ENCODE assay signal across 29 cellular contexts in genomic region chr7:125847706-125848105, GRCh38.
"Had no signal": no experiment of that assay in that cellular context is flagged by ENCODE, and none has a peak within 500 bp of the region (broad histone marks: within the 10 kb centered on the region; RNA-seq: fewer than 3 reads in every experiment).

No MANE protein-coding gene starts in this region.

- H3K79me2 ChIP-seq: hepatocyte had no signal

- ATAC-seq: activated CD8-positive, alpha-beta memory T cell treated with anti-CD3 and anti-CD28 coated beads, Interleukin-2, amount 10 ng/mL, durations not matched to agents 7 days and 5 days; activated CD8-positive, alpha-beta T cell treated with anti-CD3 and anti-CD28 coated beads for 36 hours; activated naive CD8-positive, alpha-beta T cell treated with anti-CD3 and anti-CD28 coated beads, Interleukin-2, amount 50 U/mL, for 24 hours; esophagus mucosa; left cardiac atrium; pancreas; psoas muscle had no signal

- H3K36me3 Mint-ChIP-seq: activated CD8-positive, alpha-beta memory T cell treated with anti-CD3 and anti-CD28 coated beads, Interleukin-2, amount 10 ng/mL, durations not matched to agents 7 days and 5 days had no signal

- H3K4me3 ChIP-seq: hepatocyte, pancreas, psoas muscle, right atrium auricular region, stomach, suprapubic skin, transverse colon had no signal

- H3K4me1 Mint-ChIP-seq: activated CD4-positive, alpha-beta T cell treated with anti-CD3 and anti-CD28 coated beads, Interleukin-2, amount 10 ng/mL, durations not matched to agents 7 days and 5 days; activated CD8-positive, alpha-beta memory T cell treated with anti-CD3 and anti-CD28 coated beads, Interleukin-2, amount 10 ng/mL, durations not matched to agents 7 days and 5 days; activated naive CD8-positive, alpha-beta T cell treated with anti-CD3 and anti-CD28 coated beads, Interleukin-2, amount 50 U/mL, for 24 hours had no signal

- H3K27ac ChIP-seq: brain microvascular endothelial cell, hepatocyte, pancreas, psoas muscle, right atrium auricular region, stomach, suprapubic skin, transverse colon, VCaP had no signal

- H3K9me3 ChIP-seq: pancreas, transverse colon had no signal

- H3K27ac Mint-ChIP-seq: activated CD4-positive, alpha-beta T cell treated with anti-CD3 and anti-CD28 coated beads, Interleukin-2, amount 10 ng/mL, durations not matched to agents 7 days and 5 days; activated CD8-positive, alpha-beta memory T cell treated with anti-CD3 and anti-CD28 coated beads, Interleukin-2, amount 10 ng/mL, durations not matched to agents 7 days and 5 days; activated CD8-positive, alpha-beta T cell treated with anti-CD3 and anti-CD28 coated beads for 36 hours; activated naive CD8-positive, alpha-beta T cell treated with anti-CD3 and anti-CD28 coated beads, Interleukin-2, amount 50 U/mL, for 24 hours; natural killer cell treated with Interleukin-12 subunit alpha and Interleukin-12 subunit beta and Interleukin-15 and Interleukin-18, amount 100 ng/mL, for 72 hours; T-helper 2 cell treated with Interferon-gamma antibody and Interleukin-4, amounts not matched to agents 5 μg/mL and 100 μg/mL, for 36 hours had no signal

- H3K4me2 ChIP-seq: hepatocyte had no signal

- DNase-seq: activated CD4-positive, alpha-beta T cell treated with anti-CD3 and anti-CD28 coated beads, Interleukin-2, amount 10 ng/mL, durations not matched to agents 7 days and 5 days; activated CD4-positive, CD25-positive, alpha-beta regulatory T cell treated with anti-CD3 and anti-CD28 coated beads, Interleukin-2, amount 50 U/mL, for 72 hours; activated CD8-positive, alpha-beta memory T cell treated with anti-CD3 and anti-CD28 coated beads, Interleukin-2, amount 10 ng/mL, durations not matched to agents 7 days and 5 days; activated CD8-positive, alpha-beta T cell treated with anti-CD3 and anti-CD28 coated beads for 36 hours; activated effector memory CD4-positive, alpha-beta T cell treated with anti-CD3 and anti-CD28 coated beads, Interleukin-2, amount 50 U/mL, for 16 hours; activated naive CD4-positive, alpha-beta T cell treated with anti-CD3 and anti-CD28 coated beads, Interleukin-2, amount 50 U/mL, for 16 hours; activated naive CD8-positive, alpha-beta T cell treated with anti-CD3 and anti-CD28 coated beads, Interleukin-2, amount 50 U/mL, for 24 hours; activated T-cell treated with anti-CD3 and anti-CD28 coated beads for 4 hours; anterior cingulate cortex; brain microvascular endothelial cell; caudate nucleus; effector memory CD4-positive, alpha-beta T cell; foreskin melanocyte; glutamatergic neuron; islet precursor cell; left cardiac atrium; midbrain; pancreas; psoas muscle; stimulated activated CD4-positive, alpha-beta T cell treated with anti-CD3 and anti-CD28 coated beads, Interleukin-4, amount 100 ng/mL, for 24 hours; stomach; transverse colon had no signal

- H3K4me1 ChIP-seq: pancreas, psoas muscle, right atrium auricular region, stomach, suprapubic skin, transverse colon had no signal

- H3K36me3 ChIP-seq: brain microvascular endothelial cell, pancreas, right atrium auricular region, stomach, suprapubic skin, transverse colon had no signal

- H3K4me3 Mint-ChIP-seq: activated CD4-positive, alpha-beta T cell treated with anti-CD3 and anti-CD28 coated beads, Interleukin-2, amount 10 ng/mL, durations not matched to agents 7 days and 5 days; activated CD8-positive, alpha-beta memory T cell treated with anti-CD3 and anti-CD28 coated beads, Interleukin-2, amount 10 ng/mL, durations not matched to agents 7 days and 5 days; activated CD8-positive, alpha-beta T cell treated with anti-CD3 and anti-CD28 coated beads for 36 hours; activated naive CD8-positive, alpha-beta T cell treated with anti-CD3 and anti-CD28 coated beads, Interleukin-2, amount 50 U/mL, for 24 hours; natural killer cell treated with Interleukin-12 subunit alpha and Interleukin-12 subunit beta and Interleukin-15 and Interleukin-18, amount 100 ng/mL, for 72 hours; T-helper 2 cell treated with Interferon-gamma antibody and Interleukin-4, amounts not matched to agents 5 μg/mL and 100 μg/mL, for 36 hours had no signal

- H3K27me3 ChIP-seq: brain microvascular endothelial cell, hepatocyte, pancreas, right atrium auricular region, stomach, suprapubic skin, transverse colon had no signal

- H2AFZ ChIP-seq: hepatocyte had no signal

- H3K27me3 Mint-ChIP-seq: activated CD4-positive, alpha-beta T cell treated with anti-CD3 and anti-CD28 coated beads, Interleukin-2, amount 10 ng/mL, durations not matched to agents 7 days and 5 days; activated CD8-positive, alpha-beta memory T cell treated with anti-CD3 and anti-CD28 coated beads, Interleukin-2, amount 10 ng/mL, durations not matched to agents 7 days and 5 days; activated CD8-positive, alpha-beta T cell treated with anti-CD3 and anti-CD28 coated beads for 36 hours; activated naive CD8-positive, alpha-beta T cell treated with anti-CD3 and anti-CD28 coated beads, Interleukin-2, amount 50 U/mL, for 24 hours; natural killer cell treated with Interleukin-12 subunit alpha and Interleukin-12 subunit beta and Interleukin-15 and Interleukin-18, amount 100 ng/mL, for 72 hours had no signal
